ENCODE assay signal across 14 cellular contexts in genomic region chr2:43135583-43135982, GRCh38.
DNase-seq lines count a peak whose midpoint lies in the region; ATAC-seq and TF ChIP-seq lines count a peak whose summit lies in the region.
"Had no signal": no experiment of that assay in that cellular context is flagged by ENCODE, and none has a peak within 500 bp of the region (broad histone marks: within the 10 kb centered on the region; RNA-seq: fewer than 3 reads in every experiment).

No MANE protein-coding gene starts in this region.

- H3K79me2 ChIP-seq in DND-41 (ENCODE audit: insufficient read depth, low read length): peaks cover 24% of the 10 kb centered on the region
- H3K79me2 ChIP-seq in neural progenitor cell (ENCODE audit: low read depth): no peaks in the 10 kb centered on the region

- no peaks in the 10 kb centered on the region for H3K36me3 Mint-ChIP-seq in neural progenitor cell

- peak overlapping the region; percentile 68 for H3K4me2 ChIP-seq in DND-41 (ENCODE audit: insufficient read depth, low read length)
- peak overlapping the region; percentile 42 for H3K4me2 ChIP-seq in neural progenitor cell
- H3K4me2 ChIP-seq: smooth muscle cell had no signal

- H3K4me3 Mint-ChIP-seq in neural progenitor cell: no peak overlapping the region

- TF ChIP-seq POLR2A in NB4 (IDR thresholded peaks at IDR 0.05; ENCODE audit: extremely low read depth, insufficient read length) (no peak), erythroblast (IDR thresholded peaks at IDR 0.05; ENCODE audit: low read length) (no peak)

- peaks cover 7% of the 10 kb centered on the region for H3K27me3 Mint-ChIP-seq in neural progenitor cell (ENCODE audit: insufficient read depth, low read depth)

- peaks cover 56% of the 10 kb centered on the region for H3K4me1 Mint-ChIP-seq in neural progenitor cell

- H3K27ac ChIP-seq in DND-41 (ENCODE audit: low read length) (peak overlapping the region; percentile 96), neural progenitor cell (no peak overlapping the region)
- H3K27ac ChIP-seq: esophagus muscularis mucosa had no signal

- no peak for ATAC-seq in DND-41 (ENCODE audit: insufficient read depth, low read depth)

- peak overlapping the region; percentile 64 for H3K9ac ChIP-seq in DND-41 (ENCODE audit: low read depth, low read length)
- H3K9ac ChIP-seq in neural progenitor cell: no peak overlapping the region

- H3K4me3 ChIP-seq in DND-41 (ENCODE audit: low read depth in 1 of 2, low read length in 2 of 2) (peak overlapping the region in 1 of 2 experiments; percentile 50; a peak in 1 of 4 replicates), NB4 (ENCODE audit: low read depth, low read length) (no peak overlapping the region), neural progenitor cell (no peak overlapping the region)
- H3K4me3 ChIP-seq: esophagus muscularis mucosa, smooth muscle cell had no signal

- no peaks in the 10 kb centered on the region for H3K36me3 ChIP-seq in DND-41 (ENCODE audit: insufficient read depth, low read length)
- no peaks in the 10 kb centered on the region for H3K36me3 ChIP-seq in neural progenitor cell
- H3K36me3 ChIP-seq: esophagus muscularis mucosa had no signal

- H3K9me3 Mint-ChIP-seq in neural progenitor cell: no peaks in the 10 kb centered on the region

- H2AFZ ChIP-seq in DND-41 (ENCODE audit: low read depth, low read length) (no peak overlapping the region), neural progenitor cell (replicated peaks) (peak overlapping the region; percentile 36)

- H3K9me3 ChIP-seq in DND-41 (ENCODE audit: insufficient read depth, low read length, severe bottlenecking): no peaks in the 10 kb centered on the region
- no peaks in the 10 kb centered on the region for H3K9me3 ChIP-seq in neural progenitor cell (ENCODE audit: low read depth)
- H3K9me3 ChIP-seq: esophagus muscularis mucosa had no signal

- H4K20me1 ChIP-seq in DND-41 (ENCODE audit: insufficient read depth, low read length) (no peaks in the 10 kb centered on the region), neural progenitor cell (ENCODE audit: low read depth) (no peaks in the 10 kb centered on the region)

- peaks cover 34% of the 10 kb centered on the region for H3F3A ChIP-seq in neural progenitor cell (ENCODE audit: low read depth)

- peaks cover 100% of the 10 kb centered on the region for H3K4me1 ChIP-seq in DND-41 (ENCODE audit: insufficient read depth, low read length)
- peaks cover 39% of the 10 kb centered on the region for H3K4me1 ChIP-seq in neural progenitor cell

- DNase-seq in DND-41 (no peak), NB4 (ENCODE audit: low read depth) (peak; percentile 64), dermis blood vessel endothelial cell (peak; percentile 43), neural progenitor cell (ENCODE audit: low spot score) (no peak), erythroblast (lab: John Stamatoyannopoulos, UW) (no peak), UCSD-AML1 (lab: John Stamatoyannopoulos, UW; ENCODE audit: unreplicated experiment) (no peak), DMS 273 (lab: John Stamatoyannopoulos, UW; ENCODE audit: unreplicated experiment) (no peak), DMS53 (lab: John Stamatoyannopoulos, UW) (no peak)
- DNase-seq: amygdala, DMS79 treated with DMSO at 0.1 percent for 48 hours, kidney glomerular epithelial cell, NCI-H82 had no signal

- H3K27ac Mint-ChIP-seq in neural progenitor cell: peak overlapping the region; percentile 97

- TF ChIP-seq CTCF in DND-41 (IDR thresholded peaks at IDR 0.05; ENCODE audit: borderline replicate concordance, extremely low read depth, low read length, poor library complexity, severe bottlenecking): no peak
- TF ChIP-seq CTCF in NB4 (IDR thresholded peaks at IDR 0.05; ENCODE audit: low read depth, low read length): no peak
- TF ChIP-seq CTCF in neural progenitor cell (IDR thresholded peaks at IDR 0.05): no peak

- no peaks in the 10 kb centered on the region for H3K27me3 ChIP-seq in DND-41 (ENCODE audit: insufficient read depth, low read length, poor library complexity)
- H3K27me3 ChIP-seq in neural progenitor cell: no peaks in the 10 kb centered on the region
- H3K27me3 ChIP-seq: esophagus muscularis mucosa had no signal

Comparison
In these comparisons a context has a peak if more than half of its experiments do, and no peak if none do; other contexts are left out.
1. DNase-seq: peak in NB4 (single experiment) and dermis blood vessel endothelial cell (single experiment); none in DND-41 (single experiment), neural progenitor cell (single experiment), erythroblast (0 of 2), UCSD-AML1 (single experiment), DMS 273 (single experiment) and DMS53 (single experiment).